25 cellular contexts compared by ENCODE assay signal in genomic region chr2:108073425-108074072, GRCh38.
"Had no signal": no experiment of that assay in that cellular context is flagged by ENCODE, and none has a peak within 500 bp of the region (broad histone marks: within the 10 kb centered on the region; RNA-seq: fewer than 3 reads in every experiment).

No MANE protein-coding gene starts in this region.

- ATAC-seq: natural killer cell; psoas muscle; right cardiac atrium; right lobe of liver; stimulated activated effector memory CD8-positive, alpha-beta T cell treated with anti-CD3 and anti-CD28 coated beads, Interleukin-12 subunit alpha, Interleukin-12 subunit beta, amount 100 ng/mL, for 72 hours; stimulated activated naive B cell treated with anti-CD40 and anti-IgM and Interleukin-4, amounts not matched to agents 10 μg/mL and 1 μg/mL and 100 μg/mL, for 72 hours had no signal

- H3K36me3 ChIP-seq: neural progenitor cell, ovary, right lobe of liver, sigmoid colon, stomach, thoracic aorta, thyroid gland, tibial nerve, upper lobe of left lung, vagina had no signal

- H3K27ac Mint-ChIP-seq: natural killer cell; neural progenitor cell; progenitor cell of endocrine pancreas; stimulated activated effector memory CD8-positive, alpha-beta T cell treated with anti-CD3 and anti-CD28 coated beads, Interleukin-12 subunit alpha, Interleukin-12 subunit beta, amount 100 ng/mL, for 72 hours; stimulated activated naive B cell treated with anti-CD40 and anti-IgM and Interleukin-4, amounts not matched to agents 10 μg/mL and 1 μg/mL and 100 μg/mL, for 72 hours; stimulated activated naive CD8-positive, alpha-beta T cell treated with anti-CD3 and anti-CD28 coated beads, Interleukin-15, Interleukin-2, amounts not matched to agents 100 ng/mL and 50 ng/mL, for 24 hours had no signal

- H3K27me3 Mint-ChIP-seq: progenitor cell of endocrine pancreas; stimulated activated naive B cell treated with anti-CD40 and anti-IgM and Interleukin-4, amounts not matched to agents 10 μg/mL and 1 μg/mL and 100 μg/mL, for 72 hours had no signal

- H3K9me3 Mint-ChIP-seq: natural killer cell; neural progenitor cell; stimulated activated effector memory CD8-positive, alpha-beta T cell treated with anti-CD3 and anti-CD28 coated beads, Interleukin-12 subunit alpha, Interleukin-12 subunit beta, amount 100 ng/mL, for 72 hours; stimulated activated naive B cell treated with anti-CD40 and anti-IgM and Interleukin-4, amounts not matched to agents 10 μg/mL and 1 μg/mL and 100 μg/mL, for 72 hours; stimulated activated naive CD8-positive, alpha-beta T cell treated with anti-CD3 and anti-CD28 coated beads, Interleukin-15, Interleukin-2, amounts not matched to agents 100 ng/mL and 50 ng/mL, for 24 hours had no signal

- DNase-seq: natural killer cell; occipital lobe; ovary; psoas muscle; right cardiac atrium; right lobe of liver; sigmoid colon; small intestine; stimulated activated CD4-positive, alpha-beta T cell treated with anti-CD3 and anti-CD28 coated beads, Interleukin-15, amount 100 ng/mL, for 24 hours; stimulated activated CD4-positive, alpha-beta T cell treated with anti-CD3 and anti-CD28 coated beads, Interleukin-2, amount 100 ng/mL, for 24 hours; stimulated activated CD4-positive, alpha-beta T cell treated with anti-CD3 and anti-CD28 coated beads, Interleukin-2, amount 100 ng/mL, for 48 hours; stimulated activated CD4-positive, alpha-beta T cell treated with anti-CD3 and anti-CD28 coated beads, Interleukin-4, amount 100 ng/mL, for 24 hours; stimulated activated naive B cell treated with anti-CD40 and anti-IgM and Interleukin-4, amounts not matched to agents 10 μg/mL and 1 μg/mL and 100 μg/mL, for 72 hours; stimulated activated naive CD4-positive, alpha-beta T cell treated with Interleukin-2 at 50 U/mL for 16 hours; stomach; thyroid gland; trophoblast cell; upper lobe of left lung had no signal

- H3K4me3 Mint-ChIP-seq: natural killer cell; neural progenitor cell; stimulated activated effector memory CD8-positive, alpha-beta T cell treated with anti-CD3 and anti-CD28 coated beads, Interleukin-12 subunit alpha, Interleukin-12 subunit beta, amount 100 ng/mL, for 72 hours; stimulated activated naive B cell treated with anti-CD40 and anti-IgM and Interleukin-4, amounts not matched to agents 10 μg/mL and 1 μg/mL and 100 μg/mL, for 72 hours; stimulated activated naive CD8-positive, alpha-beta T cell treated with anti-CD3 and anti-CD28 coated beads, Interleukin-15, Interleukin-2, amounts not matched to agents 100 ng/mL and 50 ng/mL, for 24 hours had no signal

- H3K4me3 ChIP-seq: neural progenitor cell, ovary, psoas muscle, right lobe of liver, sigmoid colon, stomach, thoracic aorta, thyroid gland, tibial nerve, upper lobe of left lung, vagina had no signal

- H3K36me3 Mint-ChIP-seq: natural killer cell; neural progenitor cell; stimulated activated effector memory CD8-positive, alpha-beta T cell treated with anti-CD3 and anti-CD28 coated beads, Interleukin-12 subunit alpha, Interleukin-12 subunit beta, amount 100 ng/mL, for 72 hours; stimulated activated naive B cell treated with anti-CD40 and anti-IgM and Interleukin-4, amounts not matched to agents 10 μg/mL and 1 μg/mL and 100 μg/mL, for 72 hours had no signal

- H3K4me1 Mint-ChIP-seq: natural killer cell; stimulated activated effector memory CD8-positive, alpha-beta T cell treated with anti-CD3 and anti-CD28 coated beads, Interleukin-12 subunit alpha, Interleukin-12 subunit beta, amount 100 ng/mL, for 72 hours; stimulated activated naive B cell treated with anti-CD40 and anti-IgM and Interleukin-4, amounts not matched to agents 10 μg/mL and 1 μg/mL and 100 μg/mL, for 72 hours had no signal

- H3K27me3 ChIP-seq: neural progenitor cell, ovary, right lobe of liver, sigmoid colon, stomach, thyroid gland, tibial nerve, upper lobe of left lung, vagina had no signal
